Comparison of ENCODE assay signal across 24 cellular contexts in genomic region chr11:82722236-82722635, GRCh38. TPM values are rescaled to one million over a fixed set of nuclear protein-coding genes. Genes with fewer than 3 reads are reported as not detected.
"Had no signal": no experiment of that assay in that cellular context is flagged by ENCODE, and none has a peak within 500 bp of the region (broad histone marks: within the 10 kb centered on the region; RNA-seq: fewer than 3 reads in every experiment).

No MANE protein-coding gene starts in this region.

- H2AFZ ChIP-seq: parathyroid adenoma had no signal

- H3K9ac ChIP-seq: parathyroid adenoma had no signal

- ATAC-seq: right lobe of liver; stimulated activated naive B cell treated with anti-CD40 and anti-IgM and Interleukin-4, amounts not matched to agents 10 μg/mL and 1 μg/mL and 100 μg/mL, for 72 hours had no signal

- DNase-seq: activated B cell treated with CpG ODN at 0.5 μM for 24 hours; activated CD4-positive, alpha-beta memory T cell treated with anti-CD3 and anti-CD28 coated beads for 36 hours; activated CD4-positive, alpha-beta T cell treated with anti-CD3 and anti-CD28 coated beads for 4 hours; activated T-cell treated with anti-CD3 and anti-CD28 coated beads for 4 hours; amniotic stem cell; dermis blood vessel endothelial cell; effector memory CD4-positive, alpha-beta T cell; glutamatergic neuron; hippocampal formation; islet precursor cell; right lobe of liver; spleen; stimulated activated CD4-positive, alpha-beta T cell treated with anti-CD3 and anti-CD28 coated beads, Interleukin-4, amount 100 ng/mL, for 4 hours; stimulated activated naive B cell treated with anti-CD40 and anti-IgM and Interleukin-4, amounts not matched to agents 10 μg/mL and 1 μg/mL and 100 μg/mL, for 72 hours; T-helper 9 cell; thyroid gland had no signal

- H3K27ac Mint-ChIP-seq: activated B cell treated with CpG ODN at 0.5 μM for 24 hours; activated CD4-positive, alpha-beta memory T cell treated with anti-CD3 and anti-CD28 coated beads for 36 hours; activated naive CD8-positive, alpha-beta T cell; activated T-helper 1 cell treated with anti-CD3 and anti-CD28 coated beads, Interleukin-12 subunit alpha, Interleukin-12 subunit beta, Interleukin-2, Interleukin-4 antibody, amounts not matched to agents 30 ng/mL and 10 ng/mL and 1 ng/mL, durations not matched to agents 14 hours and 24 hours and 36 hours; mesothelial cell of epicardium; nephron; stimulated activated naive B cell treated with anti-CD40 and anti-IgM and Interleukin-4, amounts not matched to agents 10 μg/mL and 1 μg/mL and 100 μg/mL, for 72 hours had no signal

- H3K9me3 Mint-ChIP-seq: activated B cell treated with CpG ODN at 0.5 μM for 24 hours; activated CD4-positive, alpha-beta memory T cell treated with anti-CD3 and anti-CD28 coated beads for 36 hours; activated T-helper 1 cell treated with anti-CD3 and anti-CD28 coated beads, Interleukin-12 subunit alpha, Interleukin-12 subunit beta, Interleukin-2, Interleukin-4 antibody, amounts not matched to agents 30 ng/mL and 10 ng/mL and 1 ng/mL, durations not matched to agents 14 hours and 24 hours and 36 hours; mesothelial cell of epicardium; nephron had no signal

- H3K4me1 ChIP-seq: parathyroid adenoma, right lobe of liver, thyroid gland had no signal

- H3K9me3 ChIP-seq: esophagus muscularis mucosa, right lobe of liver, spleen, thyroid gland had no signal

- H3K27ac ChIP-seq: esophagus muscularis mucosa, parathyroid adenoma, right lobe of liver, spleen, thyroid gland had no signal

- H3K79me2 ChIP-seq: parathyroid adenoma had no signal

- H3K36me3 Mint-ChIP-seq: activated CD4-positive, alpha-beta memory T cell treated with anti-CD3 and anti-CD28 coated beads for 36 hours; activated naive CD8-positive, alpha-beta T cell; mesothelial cell of epicardium; stimulated activated naive B cell treated with anti-CD40 and anti-IgM and Interleukin-4, amounts not matched to agents 10 μg/mL and 1 μg/mL and 100 μg/mL, for 72 hours had no signal

- H3K4me1 Mint-ChIP-seq: activated B cell treated with CpG ODN at 0.5 μM for 24 hours had no signal

- H3K36me3 ChIP-seq: esophagus muscularis mucosa, right lobe of liver, spleen, thyroid gland had no signal

- H3K4me3 Mint-ChIP-seq: activated B cell treated with CpG ODN at 0.5 μM for 24 hours; activated CD4-positive, alpha-beta memory T cell treated with anti-CD3 and anti-CD28 coated beads for 36 hours; activated naive CD8-positive, alpha-beta T cell; activated T-helper 1 cell treated with anti-CD3 and anti-CD28 coated beads, Interleukin-12 subunit alpha, Interleukin-12 subunit beta, Interleukin-2, Interleukin-4 antibody, amounts not matched to agents 30 ng/mL and 10 ng/mL and 1 ng/mL, durations not matched to agents 14 hours and 24 hours and 36 hours; mesothelial cell of epicardium; nephron; stimulated activated naive B cell treated with anti-CD40 and anti-IgM and Interleukin-4, amounts not matched to agents 10 μg/mL and 1 μg/mL and 100 μg/mL, for 72 hours had no signal

- FAIRE-seq: endothelial cell of umbilical vein had no signal

- H3K4me3 ChIP-seq: esophagus muscularis mucosa, lung, right lobe of liver, spleen, thyroid gland had no signal

- H3K27me3 ChIP-seq: esophagus muscularis mucosa, right lobe of liver, thyroid gland had no signal

RNA-seq across cellular contexts. Expression of gene FAM181B, which starts 11.4 kb away (rescaled TPM):
- total RNA-seq: activated B cell treated with CpG ODN at 0.5 μM for 24 hours; activated T-helper 1 cell treated with anti-CD3 and anti-CD28 coated beads, Interleukin-12 subunit alpha, Interleukin-12 subunit beta, Interleukin-2, Interleukin-4 antibody, amounts not matched to agents 30 ng/mL and 10 ng/mL and 1 ng/mL, durations not matched to agents 14 hours and 24 hours and 36 hours; endothelial cell of umbilical vein; right lobe of liver had no signal
- polyA plus RNA-seq: endothelial cell of umbilical vein had no signal
